In the genomic region with DNA sequence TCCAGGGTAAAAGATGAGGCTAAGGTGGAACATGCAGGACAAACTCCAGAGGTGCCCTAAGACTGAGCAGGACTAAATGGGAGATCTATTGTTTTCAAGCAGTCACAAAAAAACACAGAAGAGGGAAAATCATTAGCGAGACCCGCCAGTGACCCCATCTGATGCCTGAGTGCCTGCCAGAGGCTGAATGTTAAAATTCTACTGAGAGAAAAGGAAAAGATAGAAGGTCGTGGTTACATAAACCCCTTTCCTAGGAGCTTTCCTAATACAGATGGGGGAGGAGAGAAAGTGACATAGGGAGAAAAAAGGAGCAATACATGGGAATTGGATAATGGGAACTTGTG, we compare ENCODE assay signal across 21 cellular contexts.
DNase-seq lines count a peak whose midpoint lies in the region; ATAC-seq and TF ChIP-seq lines count a peak whose summit lies in the region.
"Had no signal": no experiment of that assay in that cellular context is flagged by ENCODE, and none has a peak within 500 bp of the region (broad histone marks: within the 10 kb centered on the region; RNA-seq: fewer than 3 reads in every experiment).

No MANE protein-coding gene starts in this region.

- no peak overlapping the region for H2AK5ac ChIP-seq in mesendoderm (ENCODE audit: low read length)

- H4K8ac ChIP-seq in mesendoderm (ENCODE audit: low read depth, low read length) = no peak overlapping the region

- no peaks in the 10 kb centered on the region for H3K9me3 ChIP-seq in HUES48 (ENCODE audit: control insufficient read depth, insufficient read depth, low read length)
- H3K9me3 ChIP-seq in CD8-positive, alpha-beta T cell (ENCODE audit: low read length) = no peaks in the 10 kb centered on the region
- H3K9me3 ChIP-seq: SK-N-SH had no signal

- no peak overlapping the region for H3K4ac ChIP-seq in mesendoderm (ENCODE audit: low read depth, low read length)

- H3K9me3 Mint-ChIP-seq in glutamatergic neuron (ENCODE audit: unreplicated experiment) = no peaks in the 10 kb centered on the region
- peaks cover 2% of the 10 kb centered on the region for H3K9me3 Mint-ChIP-seq in CD8-positive, alpha-beta T cell

- peaks cover 29% of the 10 kb centered on the region for H3K4me1 Mint-ChIP-seq in glutamatergic neuron (ENCODE audit: low read depth, unreplicated experiment)
- H3K4me1 Mint-ChIP-seq in CD8-positive, alpha-beta T cell (ENCODE audit: low read depth) = no peaks in the 10 kb centered on the region

- no peak overlapping the region for H3K56ac ChIP-seq in mesendoderm (ENCODE audit: low read length)

- H4K5ac ChIP-seq in mesendoderm (ENCODE audit: low read length) = no peak overlapping the region

- no peaks in the 10 kb centered on the region for H3K27me3 ChIP-seq in HUES48 (ENCODE audit: control insufficient read depth, insufficient read depth, low read length)
- no peaks in the 10 kb centered on the region for H3K27me3 ChIP-seq in mesendoderm (ENCODE audit: insufficient read depth, low read length, poor library complexity)
- no peaks in the 10 kb centered on the region for H3K27me3 ChIP-seq in CD8-positive, alpha-beta T cell (ENCODE audit: insufficient read depth, low read length)

- H3K36me3 Mint-ChIP-seq in glutamatergic neuron (ENCODE audit: unreplicated experiment) = no peaks in the 10 kb centered on the region
- no peaks in the 10 kb centered on the region for H3K36me3 Mint-ChIP-seq in CD8-positive, alpha-beta T cell

- TF ChIP-seq CTCF in glutamatergic neuron (IDR thresholded peaks at IDR 0.05; ENCODE audit: partially characterized antibody, unreplicated experiment) = no peak
- no peak for TF ChIP-seq CTCF in CD8-positive, alpha-beta T cell (IDR thresholded peaks at IDR 0.05)

- intact Hi-C loops in CD8-positive, alpha-beta T cell (cut with DNase I, micrococcal nuclease) = no loop called here

- in situ Hi-C loops in ACHN (cut with HindIII; ENCODE audit: low pct_ligation_motif_present, low pct_unique_long_range_greater_than_20kb, low sequenced_read_pairs) = no loop called here

- peak overlapping the region; percentile 14 for H3K4me2 ChIP-seq in mesendoderm (ENCODE audit: low read length)
- H3K4me2 ChIP-seq: PC-9, SK-N-SH had no signal

- no peak overlapping the region for H2BK120ac ChIP-seq in mesendoderm (ENCODE audit: low read depth, low read length)

- no peak overlapping the region for H2BK15ac ChIP-seq in mesendoderm (replicated peaks; ENCODE audit: low read depth)

- peak overlapping the region; percentile 68 for H3K27ac ChIP-seq in HUES48 (ENCODE audit: low read depth, low read length)
- H3K27ac ChIP-seq in mesendoderm (ENCODE audit: low read depth, low read length) = peak overlapping the region; percentile 27
- H3K27ac ChIP-seq in CD8-positive, alpha-beta T cell (ENCODE audit: low read depth, low read length) = no peak overlapping the region
- H3K27ac ChIP-seq: PC-9, RWPE1 had no signal

- peak overlapping the region; percentile 9 for H2BK5ac ChIP-seq in mesendoderm (ENCODE audit: low read length)

- H3K4me3 Mint-ChIP-seq in glutamatergic neuron (ENCODE audit: unreplicated experiment) = peak overlapping the region; percentile 71
- H3K4me3 Mint-ChIP-seq in CD8-positive, alpha-beta T cell = no peak overlapping the region

- WGBS in mesendoderm (ENCODE audit: extremely low coverage, insufficient coverage, low lambda C conversion rate) = no CpG with 5 or more reads among the region's 3 CpGs

- H3K4me1 ChIP-seq in HUES48 (ENCODE audit: control insufficient read depth, insufficient read depth, low read length) (peaks cover 30% of the 10 kb centered on the region), mesendoderm (ENCODE audit: control insufficient read depth, low read depth, low read length) (peaks cover 16% of the 10 kb centered on the region)
- H3K4me1 ChIP-seq in CD8-positive, alpha-beta T cell (ENCODE audit: insufficient read depth, low read length) = no peaks in the 10 kb centered on the region

- no peaks in the 10 kb centered on the region for H3K36me3 ChIP-seq in HUES48 (ENCODE audit: control insufficient read depth, insufficient read depth, low read length)
- no peaks in the 10 kb centered on the region for H3K36me3 ChIP-seq in mesendoderm (ENCODE audit: control insufficient read depth, insufficient read depth, low read length)
- no peaks in the 10 kb centered on the region for H3K36me3 ChIP-seq in CD8-positive, alpha-beta T cell (ENCODE audit: insufficient read depth, low read length)

- H3K27me3 Mint-ChIP-seq in glutamatergic neuron (ENCODE audit: unreplicated experiment) = peaks cover 3% of the 10 kb centered on the region
- no peaks in the 10 kb centered on the region for H3K27me3 Mint-ChIP-seq in CD8-positive, alpha-beta T cell (ENCODE audit: low read depth)

- peak overlapping the region; percentile 28 for H3K27ac Mint-ChIP-seq in glutamatergic neuron (ENCODE audit: unreplicated experiment)
- H3K27ac Mint-ChIP-seq in CD8-positive, alpha-beta T cell = no peak overlapping the region

- POLR2A ChIA-PET in CD8-positive, alpha-beta T cell (lab: Charles Lee) = no interaction called here

- no peak overlapping the region for H3K18ac ChIP-seq in mesendoderm (ENCODE audit: low read length)

- H3K4me3 ChIP-seq in HUES48 (ENCODE audit: low read depth, low read length) (no peak overlapping the region), mesendoderm (ENCODE audit: low read length) (no peak overlapping the region)
- no peak overlapping the region for H3K4me3 ChIP-seq in CD8-positive, alpha-beta T cell (ENCODE audit: low read depth, low read length)
- H3K4me3 ChIP-seq: PC-9 had no signal

- H3K79me2 ChIP-seq in mesendoderm (ENCODE audit: control insufficient read depth, insufficient read depth, low read length) = no peaks in the 10 kb centered on the region

- no peak for ATAC-seq in CD8-positive, alpha-beta T cell
- ATAC-seq in GM21737 (IDR thresholded peaks at IDR 0.05; ENCODE audit: unreplicated experiment) (no peak), GM19455 (IDR thresholded peaks at IDR 0.05; ENCODE audit: unreplicated experiment) (no peak)
- ATAC-seq: HCT116 had no signal

- H3K23ac ChIP-seq in mesendoderm (ENCODE audit: low read length) = no peak overlapping the region

- CTCF ChIA-PET in CD8-positive, alpha-beta T cell (lab: Charles Lee) = no interaction called here

- H3K9ac ChIP-seq in HUES48 (ENCODE audit: low read depth, low read length) (no peak overlapping the region), mesendoderm (ENCODE audit: low read length) (no peak overlapping the region)
- H3K9ac ChIP-seq: SK-N-SH had no signal

- DNase-seq in ACHN = peak; percentile 52
- peak; percentile 15 for DNase-seq in glutamatergic neuron
- DNase-seq in mesendoderm = peak; percentile 36
- no peak for DNase-seq in CD8-positive, alpha-beta T cell
- no peak for DNase-seq in amniotic stem cell (lab: John Stamatoyannopoulos, UW)
- DNase-seq: DMS79, GOT3, Kasumi-1, NCI-H187 treated with DMSO at 0.1 percent for 48 hours, NCI-H2107, NCI-H2227 treated with DMSO at 0.1 percent for 48 hours, NCI-H510A, NCI-H748 treated with DMSO at 0.1 percent for 48 hours, PC-9, SHP77 treated with DMSO at 0.1 percent for 48 hours, SK-N-SH had no signal

- no peaks in the 10 kb centered on the region for H3K79me1 ChIP-seq in mesendoderm (ENCODE audit: low read length)

Comparison
In these comparisons a context has a peak if more than half of its experiments do, and no peak if none do; other contexts are left out.
1. DNase-seq: peak in ACHN (single experiment), glutamatergic neuron (single experiment) and mesendoderm (single experiment); none in CD8-positive, alpha-beta T cell (0 of 7) and amniotic stem cell (single experiment).